Comparison of ENCODE assay signal across 13 cellular contexts in genomic region chrX:112865464-112866025, GRCh38.
"Had no signal": no experiment of that assay in that cellular context is flagged by ENCODE, and none has a peak within 500 bp of the region (broad histone marks: within the 10 kb centered on the region; RNA-seq: fewer than 3 reads in every experiment).

No MANE protein-coding gene starts in this region.

- ATAC-seq: activated CD8-positive, alpha-beta T cell treated with anti-CD3 and anti-CD28 coated beads for 36 hours; left colon had no signal

- H3K4me1 ChIP-seq: tibial nerve, vagina had no signal

- DNase-seq: activated CD4-positive, alpha-beta T cell treated with anti-CD3 and anti-CD28 coated beads, Interleukin-2, amount 10 ng/mL, durations not matched to agents 24 days and 14 days; activated CD8-positive, alpha-beta T cell treated with anti-CD3 and anti-CD28 coated beads for 36 hours; activated naive CD4-positive, alpha-beta T cell treated with anti-CD3 and anti-CD28 coated beads for 36 hours; activated T-cell treated with anti-CD3 and anti-CD28 coated beads, Interleukin-2, amount 50 U/mL, for 24 hours; caudate nucleus; dorsolateral prefrontal cortex; foreskin fibroblast; islet precursor cell; left colon; nephron progenitor cell; occipital lobe had no signal

- H3K27me3 ChIP-seq: vagina had no signal

- H3K36me3 ChIP-seq: tibial nerve, vagina had no signal

- H3K27ac ChIP-seq: dorsolateral prefrontal cortex, tibial nerve, vagina had no signal

- H3K9me3 ChIP-seq: tibial nerve, vagina had no signal

- H3K4me3 ChIP-seq: dorsolateral prefrontal cortex, tibial nerve, vagina had no signal
